17 cellular contexts compared by ENCODE assay signal in genomic region chr1:147050654-147051053, GRCh38.
"Had no signal": no experiment of that assay in that cellular context is flagged by ENCODE, and none has a peak within 500 bp of the region (broad histone marks: within the 10 kb centered on the region; RNA-seq: fewer than 3 reads in every experiment).

No MANE protein-coding gene starts in this region.

- H3K27ac ChIP-seq: coronary artery, dorsolateral prefrontal cortex, esophagus muscularis mucosa, foreskin keratinocyte, gastroesophageal sphincter, heart right ventricle, left lung, lower lobe of right lung had no signal

- H3K9me3 ChIP-seq: esophagus muscularis mucosa, gastroesophageal sphincter, heart right ventricle, left lung, lower lobe of right lung, mucosa of descending colon had no signal

- H3K27me3 ChIP-seq: esophagus muscularis mucosa, foreskin keratinocyte, left lung had no signal

- H3K36me3 ChIP-seq: esophagus muscularis mucosa, gastroesophageal sphincter, heart right ventricle, left lung, lower lobe of right lung had no signal

- H3K36me3 Mint-ChIP-seq: mesothelial cell of epicardium had no signal

- DNase-seq: dermis blood vessel endothelial cell; dorsolateral prefrontal cortex; effector CD4-positive, alpha-beta T cell; effector memory CD4-positive, alpha-beta T cell; foreskin keratinocyte; heart right ventricle; hippocampal formation; left cardiac atrium; left ventricle myocardium superior; lower lobe of right lung; mesenchymal stem cell had no signal

- H3K4me1 ChIP-seq: esophagus muscularis mucosa, gastroesophageal sphincter, heart right ventricle, left lung, lower lobe of right lung had no signal

- ATAC-seq: foreskin keratinocyte, gastroesophageal sphincter, heart right ventricle, left cardiac atrium, left lung, left ventricle myocardium superior, lower lobe of right lung, mucosa of descending colon had no signal

- H3K4me3 ChIP-seq: coronary artery, dorsolateral prefrontal cortex, esophagus muscularis mucosa, gastroesophageal sphincter, heart right ventricle, left lung, lower lobe of right lung, mucosa of descending colon had no signal

- H3K4me3 Mint-ChIP-seq: mesothelial cell of epicardium had no signal

- H3K4me1 Mint-ChIP-seq: mesothelial cell of epicardium had no signal

- H3K9me3 Mint-ChIP-seq: mesothelial cell of epicardium had no signal

- H3K27ac Mint-ChIP-seq: mesothelial cell of epicardium had no signal
